21 cellular contexts compared by ENCODE assay signal in the genomic region with DNA sequence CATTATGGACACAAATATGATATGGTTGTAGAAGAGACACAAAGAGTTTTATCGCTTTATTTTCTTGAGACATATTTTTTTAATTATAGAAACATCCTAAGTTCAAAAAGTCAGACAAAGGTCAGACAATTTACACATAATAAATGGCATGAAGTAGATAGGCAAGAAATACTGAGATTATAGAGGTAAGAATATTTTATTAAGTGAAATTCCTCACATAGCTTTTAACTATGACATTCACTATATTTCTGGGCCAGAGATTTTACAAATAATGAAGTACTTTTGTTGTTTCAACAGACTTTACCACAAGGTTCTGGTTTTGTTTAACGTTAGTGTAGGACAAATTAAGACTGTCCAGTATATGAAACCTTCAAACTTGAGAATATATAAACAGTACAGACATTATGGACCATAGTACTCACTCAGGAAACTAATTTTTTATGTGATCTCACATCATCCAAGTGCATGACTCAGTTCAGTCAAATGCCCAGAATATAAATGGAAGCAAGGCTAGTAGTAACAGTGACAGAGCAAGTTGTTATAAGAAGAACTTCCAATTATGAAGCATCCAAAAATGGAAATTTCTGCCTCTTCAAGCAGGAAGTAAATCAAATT.
"Had no signal": no experiment of that assay in that cellular context is flagged by ENCODE, and none has a peak within 500 bp of the region (broad histone marks: within the 10 kb centered on the region; RNA-seq: fewer than 3 reads in every experiment).

No MANE protein-coding gene starts in this region.

- H3K4me1 ChIP-seq: colonic mucosa, suprapubic skin had no signal

- H3K27ac Mint-ChIP-seq: activated CD4-positive, alpha-beta memory T cell treated with anti-CD3 and anti-CD28 coated beads, Interleukin-2, amount 10 ng/mL, durations not matched to agents 7 days and 5 days; activated naive CD8-positive, alpha-beta T cell treated with anti-CD3 and anti-CD28 coated beads for 36 hours; activated T-cell treated with anti-CD3 and anti-CD28 coated beads, Interleukin-2, amount 50 U/mL, for 72 hours; memory B cell; type B pancreatic cell had no signal

- ATAC-seq: activated T-cell treated with anti-CD3 and anti-CD28 coated beads, Interleukin-2, amount 50 U/mL, for 72 hours; foreskin keratinocyte; left lobe of liver had no signal

- H3K36me3 ChIP-seq: colonic mucosa, ovary, sigmoid colon, suprapubic skin had no signal

- H3K4me3 ChIP-seq: colonic mucosa, ovary, sigmoid colon, suprapubic skin had no signal

- H3K9me3 ChIP-seq: colonic mucosa, ovary, sigmoid colon, suprapubic skin had no signal

- H3K27me3 Mint-ChIP-seq: activated CD4-positive, alpha-beta memory T cell treated with anti-CD3 and anti-CD28 coated beads, Interleukin-2, amount 10 ng/mL, durations not matched to agents 7 days and 5 days; memory B cell; type B pancreatic cell had no signal

- H3K36me3 Mint-ChIP-seq: activated naive CD8-positive, alpha-beta T cell treated with anti-CD3 and anti-CD28 coated beads for 36 hours; memory B cell; type B pancreatic cell had no signal

- H3K4me1 Mint-ChIP-seq: activated CD4-positive, alpha-beta memory T cell treated with anti-CD3 and anti-CD28 coated beads, Interleukin-2, amount 10 ng/mL, durations not matched to agents 7 days and 5 days; activated naive CD8-positive, alpha-beta T cell treated with anti-CD3 and anti-CD28 coated beads for 36 hours; memory B cell; neural crest cell had no signal

- H3K9me3 Mint-ChIP-seq: activated CD4-positive, alpha-beta memory T cell treated with anti-CD3 and anti-CD28 coated beads, Interleukin-2, amount 10 ng/mL, durations not matched to agents 7 days and 5 days; activated naive CD8-positive, alpha-beta T cell treated with anti-CD3 and anti-CD28 coated beads for 36 hours; activated T-cell treated with anti-CD3 and anti-CD28 coated beads, Interleukin-2, amount 50 U/mL, for 72 hours; neural crest cell; type B pancreatic cell had no signal

- H3K4me3 Mint-ChIP-seq: activated CD4-positive, alpha-beta memory T cell treated with anti-CD3 and anti-CD28 coated beads, Interleukin-2, amount 10 ng/mL, durations not matched to agents 7 days and 5 days; activated naive CD8-positive, alpha-beta T cell treated with anti-CD3 and anti-CD28 coated beads for 36 hours; activated T-cell treated with anti-CD3 and anti-CD28 coated beads, Interleukin-2, amount 50 U/mL, for 72 hours; memory B cell; neural crest cell; type B pancreatic cell had no signal

- H3K27ac ChIP-seq: colonic mucosa, foreskin keratinocyte, ovary, sigmoid colon, suprapubic skin, VCaP had no signal

- DNase-seq: activated CD4-positive, alpha-beta memory T cell treated with anti-CD3 and anti-CD28 coated beads, Interleukin-2, amount 10 ng/mL, durations not matched to agents 7 days and 5 days; activated CD8-positive, alpha-beta memory T cell treated with anti-CD3 and anti-CD28 coated beads, Interleukin-2, amount 50 U/mL, for 4 hours; activated gamma-delta T cell treated with Interleukin-2 at 50 U/mL for 16 hours; activated naive CD8-positive, alpha-beta T cell treated with anti-CD3 and anti-CD28 coated beads for 36 hours; activated T-cell treated with anti-CD3 and anti-CD28 coated beads, Interleukin-2, amount 50 U/mL, for 72 hours; aorta; effector CD4-positive, alpha-beta T cell; head of caudate nucleus; ovary; sigmoid colon; stimulated activated CD4-positive, alpha-beta T cell treated with anti-CD3 and anti-CD28 coated beads, Interleukin-12 subunit alpha, Interleukin-12 subunit beta, amount 100 ng/mL, for 4 hours; stimulated activated CD4-positive, alpha-beta T cell treated with anti-CD3 and anti-CD28 coated beads, Interleukin-2, amount 100 ng/mL, for 48 hours; stimulated activated naive CD4-positive, alpha-beta T cell treated with Interleukin-2 at 50 U/mL for 16 hours had no signal

- H3K27me3 ChIP-seq: colonic mucosa, foreskin keratinocyte, ovary, sigmoid colon, suprapubic skin had no signal
